Comparison of ENCODE assay signal across 1 cellular context in genomic region chr19:17794731-17795494, GRCh38.
TF ChIP-seq lines count a peak whose summit lies in the region.

TSS of gene B3GNT3 (plus strand) at chr19:17795138. CDS start at chr19:17807808, 12,670 bp downstream.

TF ChIP-seq in WTC11, 78 proteins besides CTCF, POLR2A, EP300 and RAD21 (continued from another document and continues in another):
- TF ChIP-seq, protein P1, sequence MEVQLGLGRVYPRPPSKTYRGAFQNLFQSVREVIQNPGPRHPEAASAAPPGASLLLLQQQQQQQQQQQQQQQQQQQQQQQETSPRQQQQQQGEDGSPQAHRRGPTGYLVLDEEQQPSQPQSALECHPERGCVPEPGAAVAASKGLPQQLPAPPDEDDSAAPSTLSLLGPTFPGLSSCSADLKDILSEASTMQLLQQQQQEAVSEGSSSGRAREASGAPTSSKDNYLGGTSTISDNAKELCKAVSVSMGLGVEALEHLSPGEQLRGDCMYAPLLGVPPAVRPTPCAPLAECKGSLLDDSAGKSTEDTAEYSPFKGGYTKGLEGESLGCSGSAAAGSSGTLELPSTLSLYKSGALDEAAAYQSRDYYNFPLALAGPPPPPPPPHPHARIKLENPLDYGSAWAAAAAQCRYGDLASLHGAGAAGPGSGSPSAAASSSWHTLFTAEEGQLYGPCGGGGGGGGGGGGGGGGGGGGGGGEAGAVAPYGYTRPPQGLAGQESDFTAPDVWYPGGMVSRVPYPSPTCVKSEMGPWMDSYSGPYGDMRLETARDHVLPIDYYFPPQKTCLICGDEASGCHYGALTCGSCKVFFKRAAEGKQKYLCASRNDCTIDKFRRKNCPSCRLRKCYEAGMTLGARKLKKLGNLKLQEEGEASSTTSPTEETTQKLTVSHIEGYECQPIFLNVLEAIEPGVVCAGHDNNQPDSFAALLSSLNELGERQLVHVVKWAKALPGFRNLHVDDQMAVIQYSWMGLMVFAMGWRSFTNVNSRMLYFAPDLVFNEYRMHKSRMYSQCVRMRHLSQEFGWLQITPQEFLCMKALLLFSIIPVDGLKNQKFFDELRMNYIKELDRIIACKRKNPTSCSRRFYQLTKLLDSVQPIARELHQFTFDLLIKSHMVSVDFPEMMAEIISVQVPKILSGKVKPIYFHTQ (CRISPR knock-in tag; IDR thresholded peaks at IDR 0.05) = no peak
- TF ChIP-seq, protein P2, sequence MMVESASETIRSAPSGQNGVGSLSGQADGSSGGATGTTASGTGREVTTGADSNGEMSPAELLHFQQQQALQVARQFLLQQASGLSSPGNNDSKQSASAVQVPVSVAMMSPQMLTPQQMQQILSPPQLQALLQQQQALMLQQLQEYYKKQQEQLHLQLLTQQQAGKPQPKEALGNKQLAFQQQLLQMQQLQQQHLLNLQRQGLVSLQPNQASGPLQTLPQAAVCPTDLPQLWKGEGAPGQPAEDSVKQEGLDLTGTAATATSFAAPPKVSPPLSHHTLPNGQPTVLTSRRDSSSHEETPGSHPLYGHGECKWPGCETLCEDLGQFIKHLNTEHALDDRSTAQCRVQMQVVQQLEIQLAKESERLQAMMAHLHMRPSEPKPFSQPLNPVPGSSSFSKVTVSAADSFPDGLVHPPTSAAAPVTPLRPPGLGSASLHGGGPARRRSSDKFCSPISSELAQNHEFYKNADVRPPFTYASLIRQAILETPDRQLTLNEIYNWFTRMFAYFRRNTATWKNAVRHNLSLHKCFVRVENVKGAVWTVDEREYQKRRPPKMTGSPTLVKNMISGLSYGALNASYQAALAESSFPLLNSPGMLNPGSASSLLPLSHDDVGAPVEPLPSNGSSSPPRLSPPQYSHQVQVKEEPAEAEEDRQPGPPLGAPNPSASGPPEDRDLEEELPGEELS (CRISPR knock-in tag; IDR thresholded peaks at IDR 0.05) = no peak
- no peak for TF ChIP-seq IRF1 (CRISPR knock-in tag; IDR thresholded peaks at IDR 0.05)
- TF ChIP-seq NR3C1 (CRISPR knock-in tag; conservative IDR thresholded peaks at IDR 0.05; ENCODE audit: low read depth) = no peak
- peak; percentile 95 for TF ChIP-seq GTF2I (CRISPR knock-in tag; conservative IDR thresholded peaks at IDR 0.05)
- TF ChIP-seq TCF7 (CRISPR knock-in tag; IDR thresholded peaks at IDR 0.05; ENCODE audit: low read depth) = peak; percentile 68; the same call in 1 of the 2 replicates
- no peak for TF ChIP-seq ETV6 (CRISPR knock-in tag; IDR thresholded peaks at IDR 0.05)
- no peak for TF ChIP-seq KAT7 (CRISPR knock-in tag; IDR thresholded peaks at IDR 0.05; ENCODE audit: borderline replicate concordance)
- TF ChIP-seq ZBTB21 (CRISPR knock-in tag; IDR thresholded peaks at IDR 0.05; ENCODE audit: borderline replicate concordance) = no peak
- TF ChIP-seq, protein P3, sequence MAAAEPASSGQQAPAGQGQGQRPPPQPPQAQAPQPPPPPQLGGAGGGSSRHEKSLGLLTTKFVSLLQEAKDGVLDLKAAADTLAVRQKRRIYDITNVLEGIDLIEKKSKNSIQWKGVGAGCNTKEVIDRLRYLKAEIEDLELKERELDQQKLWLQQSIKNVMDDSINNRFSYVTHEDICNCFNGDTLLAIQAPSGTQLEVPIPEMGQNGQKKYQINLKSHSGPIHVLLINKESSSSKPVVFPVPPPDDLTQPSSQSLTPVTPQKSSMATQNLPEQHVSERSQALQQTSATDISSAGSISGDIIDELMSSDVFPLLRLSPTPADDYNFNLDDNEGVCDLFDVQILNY (CRISPR knock-in tag; IDR thresholded peaks at IDR 0.05) = no peak
- TF ChIP-seq, protein P4, sequence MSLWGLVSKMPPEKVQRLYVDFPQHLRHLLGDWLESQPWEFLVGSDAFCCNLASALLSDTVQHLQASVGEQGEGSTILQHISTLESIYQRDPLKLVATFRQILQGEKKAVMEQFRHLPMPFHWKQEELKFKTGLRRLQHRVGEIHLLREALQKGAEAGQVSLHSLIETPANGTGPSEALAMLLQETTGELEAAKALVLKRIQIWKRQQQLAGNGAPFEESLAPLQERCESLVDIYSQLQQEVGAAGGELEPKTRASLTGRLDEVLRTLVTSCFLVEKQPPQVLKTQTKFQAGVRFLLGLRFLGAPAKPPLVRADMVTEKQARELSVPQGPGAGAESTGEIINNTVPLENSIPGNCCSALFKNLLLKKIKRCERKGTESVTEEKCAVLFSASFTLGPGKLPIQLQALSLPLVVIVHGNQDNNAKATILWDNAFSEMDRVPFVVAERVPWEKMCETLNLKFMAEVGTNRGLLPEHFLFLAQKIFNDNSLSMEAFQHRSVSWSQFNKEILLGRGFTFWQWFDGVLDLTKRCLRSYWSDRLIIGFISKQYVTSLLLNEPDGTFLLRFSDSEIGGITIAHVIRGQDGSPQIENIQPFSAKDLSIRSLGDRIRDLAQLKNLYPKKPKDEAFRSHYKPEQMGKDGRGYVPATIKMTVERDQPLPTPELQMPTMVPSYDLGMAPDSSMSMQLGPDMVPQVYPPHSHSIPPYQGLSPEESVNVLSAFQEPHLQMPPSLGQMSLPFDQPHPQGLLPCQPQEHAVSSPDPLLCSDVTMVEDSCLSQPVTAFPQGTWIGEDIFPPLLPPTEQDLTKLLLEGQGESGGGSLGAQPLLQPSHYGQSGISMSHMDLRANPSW (CRISPR knock-in tag; conservative IDR thresholded peaks at IDR 0.05; ENCODE audit: low read depth) = no peak
- no peak for TF ChIP-seq SMAD4 (CRISPR knock-in tag; IDR thresholded peaks at IDR 0.05)
- peak; percentile 20; the same call in 1 of the 2 replicates for TF ChIP-seq USF2 (CRISPR knock-in tag; IDR thresholded peaks at IDR 0.05)
- TF ChIP-seq E2F4 (CRISPR knock-in tag; IDR thresholded peaks at IDR 0.05; ENCODE audit: borderline replicate concordance, low read depth) = 0 out of 2 replicates have a peak, but pooled peaks have one; percentile 32
- TF ChIP-seq, protein P5, sequence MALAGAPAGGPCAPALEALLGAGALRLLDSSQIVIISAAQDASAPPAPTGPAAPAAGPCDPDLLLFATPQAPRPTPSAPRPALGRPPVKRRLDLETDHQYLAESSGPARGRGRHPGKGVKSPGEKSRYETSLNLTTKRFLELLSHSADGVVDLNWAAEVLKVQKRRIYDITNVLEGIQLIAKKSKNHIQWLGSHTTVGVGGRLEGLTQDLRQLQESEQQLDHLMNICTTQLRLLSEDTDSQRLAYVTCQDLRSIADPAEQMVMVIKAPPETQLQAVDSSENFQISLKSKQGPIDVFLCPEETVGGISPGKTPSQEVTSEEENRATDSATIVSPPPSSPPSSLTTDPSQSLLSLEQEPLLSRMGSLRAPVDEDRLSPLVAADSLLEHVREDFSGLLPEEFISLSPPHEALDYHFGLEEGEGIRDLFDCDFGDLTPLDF (CRISPR knock-in tag; IDR thresholded peaks at IDR 0.05) = no peak
- TF ChIP-seq, protein P6, sequence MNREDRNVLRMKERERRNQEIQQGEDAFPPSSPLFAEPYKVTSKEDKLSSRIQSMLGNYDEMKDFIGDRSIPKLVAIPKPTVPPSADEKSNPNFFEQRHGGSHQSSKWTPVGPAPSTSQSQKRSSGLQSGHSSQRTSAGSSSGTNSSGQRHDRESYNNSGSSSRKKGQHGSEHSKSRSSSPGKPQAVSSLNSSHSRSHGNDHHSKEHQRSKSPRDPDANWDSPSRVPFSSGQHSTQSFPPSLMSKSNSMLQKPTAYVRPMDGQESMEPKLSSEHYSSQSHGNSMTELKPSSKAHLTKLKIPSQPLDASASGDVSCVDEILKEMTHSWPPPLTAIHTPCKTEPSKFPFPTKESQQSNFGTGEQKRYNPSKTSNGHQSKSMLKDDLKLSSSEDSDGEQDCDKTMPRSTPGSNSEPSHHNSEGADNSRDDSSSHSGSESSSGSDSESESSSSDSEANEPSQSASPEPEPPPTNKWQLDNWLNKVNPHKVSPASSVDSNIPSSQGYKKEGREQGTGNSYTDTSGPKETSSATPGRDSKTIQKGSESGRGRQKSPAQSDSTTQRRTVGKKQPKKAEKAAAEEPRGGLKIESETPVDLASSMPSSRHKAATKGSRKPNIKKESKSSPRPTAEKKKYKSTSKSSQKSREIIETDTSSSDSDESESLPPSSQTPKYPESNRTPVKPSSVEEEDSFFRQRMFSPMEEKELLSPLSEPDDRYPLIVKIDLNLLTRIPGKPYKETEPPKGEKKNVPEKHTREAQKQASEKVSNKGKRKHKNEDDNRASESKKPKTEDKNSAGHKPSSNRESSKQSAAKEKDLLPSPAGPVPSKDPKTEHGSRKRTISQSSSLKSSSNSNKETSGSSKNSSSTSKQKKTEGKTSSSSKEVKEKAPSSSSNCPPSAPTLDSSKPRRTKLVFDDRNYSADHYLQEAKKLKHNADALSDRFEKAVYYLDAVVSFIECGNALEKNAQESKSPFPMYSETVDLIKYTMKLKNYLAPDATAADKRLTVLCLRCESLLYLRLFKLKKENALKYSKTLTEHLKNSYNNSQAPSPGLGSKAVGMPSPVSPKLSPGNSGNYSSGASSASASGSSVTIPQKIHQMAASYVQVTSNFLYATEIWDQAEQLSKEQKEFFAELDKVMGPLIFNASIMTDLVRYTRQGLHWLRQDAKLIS (CRISPR knock-in tag; IDR thresholded peaks at IDR 0.05; ENCODE audit: borderline replicate concordance) = no peak
- no peak for TF ChIP-seq ZNF263 (CRISPR knock-in tag; IDR thresholded peaks at IDR 0.05; ENCODE audit: low read depth)
- TF ChIP-seq, protein P7, sequence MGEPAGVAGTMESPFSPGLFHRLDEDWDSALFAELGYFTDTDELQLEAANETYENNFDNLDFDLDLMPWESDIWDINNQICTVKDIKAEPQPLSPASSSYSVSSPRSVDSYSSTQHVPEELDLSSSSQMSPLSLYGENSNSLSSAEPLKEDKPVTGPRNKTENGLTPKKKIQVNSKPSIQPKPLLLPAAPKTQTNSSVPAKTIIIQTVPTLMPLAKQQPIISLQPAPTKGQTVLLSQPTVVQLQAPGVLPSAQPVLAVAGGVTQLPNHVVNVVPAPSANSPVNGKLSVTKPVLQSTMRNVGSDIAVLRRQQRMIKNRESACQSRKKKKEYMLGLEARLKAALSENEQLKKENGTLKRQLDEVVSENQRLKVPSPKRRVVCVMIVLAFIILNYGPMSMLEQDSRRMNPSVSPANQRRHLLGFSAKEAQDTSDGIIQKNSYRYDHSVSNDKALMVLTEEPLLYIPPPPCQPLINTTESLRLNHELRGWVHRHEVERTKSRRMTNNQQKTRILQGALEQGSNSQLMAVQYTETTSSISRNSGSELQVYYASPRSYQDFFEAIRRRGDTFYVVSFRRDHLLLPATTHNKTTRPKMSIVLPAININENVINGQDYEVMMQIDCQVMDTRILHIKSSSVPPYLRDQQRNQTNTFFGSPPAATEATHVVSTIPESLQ (CRISPR knock-in tag; IDR thresholded peaks at IDR 0.05) = no peak
- TF ChIP-seq, protein P8, sequence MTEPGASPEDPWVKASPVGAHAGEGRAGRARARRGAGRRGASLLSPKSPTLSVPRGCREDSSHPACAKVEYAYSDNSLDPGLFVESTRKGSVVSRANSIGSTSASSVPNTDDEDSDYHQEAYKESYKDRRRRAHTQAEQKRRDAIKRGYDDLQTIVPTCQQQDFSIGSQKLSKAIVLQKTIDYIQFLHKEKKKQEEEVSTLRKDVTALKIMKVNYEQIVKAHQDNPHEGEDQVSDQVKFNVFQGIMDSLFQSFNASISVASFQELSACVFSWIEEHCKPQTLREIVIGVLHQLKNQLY (CRISPR knock-in tag; IDR thresholded peaks at IDR 0.05) = no peak
- no peak for TF ChIP-seq HMGA2 (CRISPR knock-in tag; IDR thresholded peaks at IDR 0.05)
- TF ChIP-seq, protein P9, sequence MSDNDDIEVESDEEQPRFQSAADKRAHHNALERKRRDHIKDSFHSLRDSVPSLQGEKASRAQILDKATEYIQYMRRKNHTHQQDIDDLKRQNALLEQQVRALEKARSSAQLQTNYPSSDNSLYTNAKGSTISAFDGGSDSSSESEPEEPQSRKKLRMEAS (CRISPR knock-in tag; IDR thresholded peaks at IDR 0.05) = no peak; the same call in 1 of the 2 replicates
- no peak for TF ChIP-seq ATF1 (CRISPR knock-in tag; IDR thresholded peaks at IDR 0.05)
- TF ChIP-seq SP1 (CRISPR knock-in tag; conservative IDR thresholded peaks at IDR 0.05) = peak; percentile 72
- TF ChIP-seq TP53 (CRISPR knock-in tag; IDR thresholded peaks at IDR 0.05) = no peak
- TF ChIP-seq IRF2 (CRISPR knock-in tag; IDR thresholded peaks at IDR 0.05; ENCODE audit: borderline replicate concordance, low read depth) = no peak
- TF ChIP-seq ELF4 (CRISPR knock-in tag; IDR thresholded peaks at IDR 0.05; ENCODE audit: low read depth) = no peak
- TF ChIP-seq PREB (CRISPR knock-in tag; IDR thresholded peaks at IDR 0.05; ENCODE audit: borderline replicate concordance) = no peak
- no peak for TF ChIP-seq NR2C2 (CRISPR knock-in tag; IDR thresholded peaks at IDR 0.05)
- TF ChIP-seq CREM (CRISPR knock-in tag; IDR thresholded peaks at IDR 0.05) = no peak
- no peak for TF ChIP-seq OVOL2 (CRISPR knock-in tag; IDR thresholded peaks at IDR 0.05; ENCODE audit: borderline replicate concordance)
- no peak for TF ChIP-seq MXD4 (CRISPR knock-in tag; IDR thresholded peaks at IDR 0.05; ENCODE audit: borderline replicate concordance)
- no peak; the same call in 1 of the 2 replicates for TF ChIP-seq NFYB (CRISPR knock-in tag; conservative IDR thresholded peaks at IDR 0.05; ENCODE audit: low read depth)
